Comparison of ENCODE assay signal across 18 cellular contexts in the genomic region with DNA sequence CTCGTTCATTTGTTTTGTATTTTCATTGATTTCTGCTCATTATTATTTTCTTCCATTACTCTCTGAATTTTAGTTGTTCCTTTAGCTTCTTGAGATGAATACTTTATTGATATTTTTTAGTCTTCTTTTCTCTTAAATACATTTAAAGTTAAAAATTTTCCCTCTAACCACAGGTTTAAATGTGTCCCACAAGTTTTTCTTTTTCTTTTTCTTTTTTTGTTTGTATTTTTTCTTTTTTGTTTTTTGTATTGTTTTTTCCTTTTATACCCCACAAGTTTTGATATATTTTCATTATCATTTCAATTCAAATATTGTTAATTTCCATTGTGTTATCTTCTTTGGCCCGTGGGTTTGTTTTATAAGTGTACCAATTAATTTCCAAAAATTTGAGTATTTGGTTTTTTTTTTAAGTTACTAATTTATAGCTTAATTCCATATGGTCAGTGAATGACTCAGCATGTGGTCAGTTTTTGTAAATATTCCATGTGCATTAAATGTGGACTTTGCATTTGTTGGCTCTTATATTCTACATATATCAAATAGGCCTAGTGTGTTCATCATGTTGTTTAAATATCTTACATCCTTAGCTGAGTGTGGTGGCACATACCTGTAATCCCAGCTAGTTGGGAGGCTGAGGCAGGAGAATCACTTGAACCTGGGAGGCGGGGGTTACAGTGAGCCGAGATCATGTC. TPM values are rescaled to one million over a fixed set of nuclear protein-coding genes. Genes with fewer than 3 reads are reported as not detected.
A peak's percentile ranks its signal among the peaks of the same experiment; 100 is the strongest.
DNase-seq lines count a peak whose midpoint lies in the region; ATAC-seq and TF ChIP-seq lines count a peak whose summit lies in the region.
"Had no signal": no experiment of that assay in that cellular context is flagged by ENCODE, and none has a peak within 500 bp of the region (broad histone marks: within the 10 kb centered on the region; RNA-seq: fewer than 3 reads in every experiment).

No MANE protein-coding gene starts in this region.

- no peaks in the 10 kb centered on the region for H3K36me3 Mint-ChIP-seq in T-helper 17 cell (ENCODE audit: low read depth)

- peak overlapping the region; percentile 86 for H3K27ac Mint-ChIP-seq in T-helper 17 cell

- no peak overlapping the region for H2AFZ ChIP-seq in ACC112 (ENCODE audit: low read length, unreplicated experiment)
- H2AFZ ChIP-seq: parathyroid adenoma had no signal

- no peaks in the 10 kb centered on the region for H3K9me3 ChIP-seq in T-helper 17 cell (ENCODE audit: control insufficient read depth, low read length, poor library complexity, severe bottlenecking)
- H3K9me3 ChIP-seq: breast epithelium had no signal

- H3K4me1 Mint-ChIP-seq in T-helper 17 cell: peaks cover 26% of the 10 kb centered on the region

- H3K4me3 ChIP-seq in ACC112 (ENCODE audit: low read depth, low read length): peak overlapping the region; percentile 47
- no peak overlapping the region for H3K4me3 ChIP-seq in fibroblast of villous mesenchyme (ENCODE audit: low read depth, low read length)
- H3K4me3 ChIP-seq: breast epithelium, skin epidermis, tibial nerve had no signal

- H3K4me3 Mint-ChIP-seq in T-helper 17 cell: peak overlapping the region; percentile 43

- peak; percentile 32 for DNase-seq in EH (ENCODE audit: low read depth)
- no peak for DNase-seq in T-helper 17 cell
- peak; percentile 70 for DNase-seq in fibroblast of villous mesenchyme (ENCODE audit: low read depth)
- DNase-seq in NCI-H1436 (lab: John Stamatoyannopoulos, UW): no peak
- no peak for DNase-seq in KG1 (lab: John Stamatoyannopoulos, UW)
- DNase-seq in DMS79 (lab: John Stamatoyannopoulos, UW): no peak
- DNase-seq in globus pallidus (ENCODE audit: low spot score): no peak
- DNase-seq: activated CD4-positive, CD25-positive, alpha-beta regulatory T cell treated with anti-CD3 and anti-CD28 coated beads, Interleukin-2, amount 50 U/mL, for 72 hours; activated CD8-positive, alpha-beta memory T cell treated with anti-CD3 and anti-CD28 coated beads, Interleukin-2, amount 50 U/mL, for 4 hours; activated naive CD4-positive, alpha-beta T cell treated with anti-CD3 and anti-CD28 coated beads, Interleukin-2, amount 50 U/mL, for 16 hours; DMS53 had no signal

- H3K27ac ChIP-seq in ACC112 (ENCODE audit: low read depth, low read length): peak overlapping the region; percentile 68
- H3K27ac ChIP-seq: breast epithelium, parathyroid adenoma, tibial nerve had no signal

- H3K79me2 ChIP-seq in ACC112 (ENCODE audit: control insufficient read depth, insufficient read depth, low read length, unreplicated experiment): peaks cover 78% of the 10 kb centered on the region

- no peaks in the 10 kb centered on the region for H3K27me3 ChIP-seq in ACC112 (ENCODE audit: insufficient read depth, low read length)
- H3K27me3 ChIP-seq: breast epithelium, tibial nerve had no signal

- H3K27me3 Mint-ChIP-seq in T-helper 17 cell: no peaks in the 10 kb centered on the region

- TF ChIP-seq CTCF in fibroblast of villous mesenchyme (IDR thresholded peaks at IDR 0.05; ENCODE audit: insufficient read depth, low read depth, low read length): no peak

- ATAC-seq in T-helper 17 cell: no peak
- ATAC-seq: left lobe of liver, Right ventricle myocardium inferior had no signal

- H3K4me1 ChIP-seq in ACC112 (ENCODE audit: control insufficient read depth, insufficient read depth, low read length, unreplicated experiment): peaks cover 25% of the 10 kb centered on the region
- H3K4me1 ChIP-seq: breast epithelium, parathyroid adenoma, tibial nerve had no signal

- peaks cover 13% of the 10 kb centered on the region for H3K36me3 ChIP-seq in ACC112 (ENCODE audit: insufficient read depth, low read length)
- H3K36me3 ChIP-seq: breast epithelium had no signal

RNA-seq across cellular contexts. Expression of a gene that starts 16.2 kb away (rescaled TPM):
- total RNA-seq in T-helper 17 cell (1 to 10 TPM; 3.5 to 6.5 TPM), fibroblast of villous mesenchyme (19.6 and 26.3 TPM in 2 replicates)

RNA-seq across cellular contexts. Expression of a gene that starts 16.3 kb away (rescaled TPM):
- 10 to 100 TPM; 19.1 to 21.6 TPM for total RNA-seq in T-helper 17 cell
- total RNA-seq in fibroblast of villous mesenchyme: 15.1 and 27.4 TPM in 2 replicates

Comparison
In these comparisons a context has a peak if more than half of its experiments do, and no peak if none do; other contexts are left out.
1. DNase-seq: peak in EH (single experiment) and fibroblast of villous mesenchyme (single experiment); none in T-helper 17 cell (0 of 3), NCI-H1436 (single experiment), KG1 (single experiment), DMS79 (single experiment) and globus pallidus (single experiment).